In the genomic region with DNA sequence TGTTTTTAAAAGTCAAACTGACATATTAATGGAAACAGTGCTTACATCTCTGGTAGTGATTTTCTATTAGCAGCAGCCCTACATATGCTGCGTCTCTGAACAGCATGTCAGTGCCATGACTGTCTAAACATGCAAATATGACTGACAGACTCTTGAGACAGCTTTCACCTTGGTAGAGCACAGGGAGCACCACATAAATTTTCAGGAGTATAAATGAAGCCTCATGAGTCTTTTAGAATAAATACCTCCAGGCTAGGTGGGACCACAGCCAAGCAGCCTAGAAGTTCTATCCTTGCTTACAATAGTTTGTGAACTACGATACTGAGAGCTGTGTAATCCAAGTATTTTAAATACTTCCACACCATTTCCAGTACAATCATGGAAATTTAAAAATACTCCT, we compare ENCODE assay signal across 20 cellular contexts.
DNase-seq lines count a peak whose midpoint lies in the region; ATAC-seq and TF ChIP-seq lines count a peak whose summit lies in the region.
"Had no signal": no experiment of that assay in that cellular context is flagged by ENCODE, and none has a peak within 500 bp of the region (broad histone marks: within the 10 kb centered on the region; RNA-seq: fewer than 3 reads in every experiment).

No MANE protein-coding gene starts in this region.

- no peak overlapping the region for H4K91ac ChIP-seq in IMR-90 (ENCODE audit: insufficient read depth, low read depth, low read length)

- H4K5ac ChIP-seq in IMR-90 (ENCODE audit: low read depth, low read length), result no peak overlapping the region

- H3K36me3 ChIP-seq in IMR-90 (ENCODE audit: control insufficient read depth, insufficient read depth, low read length) (no peaks in the 10 kb centered on the region), neural cell (ENCODE audit: insufficient read depth, low read length) (no peaks in the 10 kb centered on the region), MM.1S (replicated peaks; ENCODE audit: insufficient read depth, low read length) (no peaks in the 10 kb centered on the region), Karpas-422 (ENCODE audit: insufficient read depth, low read length) (no peaks in the 10 kb centered on the region)
- H3K36me3 ChIP-seq: BLaER1 treated with 17β-estradiol and CSF1 and Interleukin-3, amounts not matched to agents 10 nM and 100 nM had no signal

- H3K4me3 ChIP-seq in IMR-90 (ENCODE audit: insufficient read depth, low read depth, low read length), result no peak overlapping the region
- no peak overlapping the region for H3K4me3 ChIP-seq in epithelial cell of esophagus (ENCODE audit: low read length)
- H3K4me3 ChIP-seq in neural cell (ENCODE audit: low read length), result no peak overlapping the region
- H3K4me3 ChIP-seq in dorsolateral prefrontal cortex, result no peak overlapping the region
- H3K4me3 ChIP-seq in MM.1S (ENCODE audit: low read length), result no peak overlapping the region
- H3K4me3 ChIP-seq in Karpas-422 (ENCODE audit: low read length), result no peak overlapping the region
- H3K4me3 ChIP-seq: BLaER1 treated with 17β-estradiol and CSF1 and Interleukin-3, amounts not matched to agents 10 nM and 100 nM; GM23338; SK-N-MC had no signal

- H3K23ac ChIP-seq in IMR-90 (ENCODE audit: low read depth, low read length), result no peak overlapping the region

- no peak overlapping the region for H2AK5ac ChIP-seq in IMR-90 (ENCODE audit: low read depth, low read length)

- no peak overlapping the region for H2BK120ac ChIP-seq in IMR-90 (ENCODE audit: low read depth, low read length)

- H4K20me1 ChIP-seq in IMR-90 (ENCODE audit: insufficient read depth, low read length), result no peaks in the 10 kb centered on the region
- H4K20me1 ChIP-seq in neural cell (ENCODE audit: insufficient read depth), result no peaks in the 10 kb centered on the region
- H4K20me1 ChIP-seq in MM.1S (ENCODE audit: insufficient read depth, low read length), result no peaks in the 10 kb centered on the region
- no peaks in the 10 kb centered on the region for H4K20me1 ChIP-seq in Karpas-422 (ENCODE audit: insufficient read depth, low read depth, low read length)
- H4K20me1 ChIP-seq: BLaER1 treated with 17β-estradiol and CSF1 and Interleukin-3, amounts not matched to agents 10 nM and 100 nM had no signal

- POLR2A ChIA-PET in IMR-90 (lab: Charles Lee; ENCODE audit: unreplicated experiment), result no interaction called here

- peak; percentile 33 for TF ChIP-seq EP300 in neural cell (conservative IDR thresholded peaks at IDR 0.05; ENCODE audit: poor library complexity, severe bottlenecking)

- no peak for TF ChIP-seq CTCF in IMR-90 (conservative IDR thresholded peaks at IDR 0.05; ENCODE audit: low read depth, low read length)
- no peak for TF ChIP-seq CTCF in epithelial cell of esophagus (IDR thresholded peaks at IDR 0.05; ENCODE audit: insufficient read depth, low read depth, low read length, missing control alignments)
- TF ChIP-seq CTCF in neural cell (IDR thresholded peaks at IDR 0.05; ENCODE audit: poor library complexity, severe bottlenecking), result no peak
- no peak for TF ChIP-seq CTCF in dorsolateral prefrontal cortex (IDR thresholded peaks at IDR 0.05 in 54 of 56, conservative IDR thresholded peaks at IDR 0.05 in 2 of 56; ENCODE audit: low read depth in 1 of 56, partially characterized antibody in 56 of 56)
- TF ChIP-seq CTCF in MM.1S (IDR thresholded peaks at IDR 0.05; ENCODE audit: low read length), result no peak

- no peak overlapping the region for H2BK5ac ChIP-seq in IMR-90 (ENCODE audit: low read depth, low read length, poor library complexity, severe bottlenecking)

- DNase-seq in IMR-90 (peak; percentile 19), NCI-H526 treated with DMSO at 0.1 percent for 48 hours (lab: John Stamatoyannopoulos, UW) (peak; percentile 36), epithelial cell of esophagus (ENCODE audit: low read depth) (peak; percentile 75), dorsolateral prefrontal cortex (no peak), MM.1S (no peak), Karpas-422 (no peak)
- DNase-seq: Calu3; CD8-positive, alpha-beta T cell; HCEC 1CT; KBM-7; NCI-H1092; NCI-H1436 treated with DMSO at 0.1 percent for 48 hours; NCI-H2081 treated with DMSO at 0.1 percent for 48 hours; NCI-H2227 treated with DMSO at 0.1 percent for 48 hours; NK-92 treated with Interleukin-12 subunit alpha and Interleukin-12 subunit beta, amount 100 ng/mL, for 24 hours; SHP77 had no signal

- H3K9ac ChIP-seq in IMR-90 (ENCODE audit: low read depth, low read length), result no peak overlapping the region
- no peak overlapping the region for H3K9ac ChIP-seq in neural cell (ENCODE audit: low read length)
- H3K9ac ChIP-seq in MM.1S (ENCODE audit: low read length), result no peak overlapping the region
- no peak overlapping the region for H3K9ac ChIP-seq in Karpas-422 (ENCODE audit: low read length)
- H3K9ac ChIP-seq: BLaER1 treated with 17β-estradiol and CSF1 and Interleukin-3, amounts not matched to agents 10 nM and 100 nM had no signal

- no peak overlapping the region for H3K18ac ChIP-seq in IMR-90 (ENCODE audit: low read depth, low read length)

- no peak for ATAC-seq in IMR-90 (ENCODE audit: low read depth)
- ATAC-seq: CD8-positive, alpha-beta T cell; GM23338 had no signal

- H2BK15ac ChIP-seq in IMR-90 (ENCODE audit: low read depth, low read length), result no peak overlapping the region

- no peak overlapping the region for H2BK20ac ChIP-seq in IMR-90 (ENCODE audit: low read depth, low read length)

- H4K8ac ChIP-seq in IMR-90 (ENCODE audit: low read depth in 2 of 2, low read length in 2 of 2), result no peak overlapping the region

- no peak overlapping the region for H3K4ac ChIP-seq in IMR-90 (ENCODE audit: low read depth, low read length)

- H3K56ac ChIP-seq in IMR-90 (ENCODE audit: extremely low read depth, insufficient read depth, low read length), result no peak overlapping the region

- no peaks in the 10 kb centered on the region for H3K79me2 ChIP-seq in neural cell (replicated peaks; ENCODE audit: insufficient read depth, low read length)
- H3K79me2 ChIP-seq in MM.1S (ENCODE audit: low read length), result no peaks in the 10 kb centered on the region
- H3K79me2 ChIP-seq in Karpas-422 (ENCODE audit: low read length), result no peaks in the 10 kb centered on the region

- no peak overlapping the region for H2AFZ ChIP-seq in IMR-90 (replicated peaks; ENCODE audit: low read length, poor library complexity)
- H2AFZ ChIP-seq in neural cell (ENCODE audit: low read depth, low read length), result no peak overlapping the region
- H2AFZ ChIP-seq in MM.1S (ENCODE audit: low read length), result no peak overlapping the region
- H2AFZ ChIP-seq in Karpas-422 (ENCODE audit: low read length), result no peak overlapping the region
- H2AFZ ChIP-seq: GM23338 had no signal

- no peaks in the 10 kb centered on the region for H3K79me1 ChIP-seq in IMR-90 (ENCODE audit: low read depth in 1 of 2, low read length in 2 of 2)

- H3K4me2 ChIP-seq in IMR-90 (ENCODE audit: low read depth, low read length) (no peak overlapping the region), neural cell (ENCODE audit: low read length) (no peak overlapping the region), MM.1S (ENCODE audit: low read depth, low read length) (no peak overlapping the region), Karpas-422 (ENCODE audit: low read depth, low read length, poor library complexity, severe bottlenecking) (no peak overlapping the region)
- H3K4me2 ChIP-seq: BLaER1 treated with 17β-estradiol and CSF1 and Interleukin-3, amounts not matched to agents 10 nM and 100 nM; GM23338 had no signal

- intact Hi-C loops in IMR-90 (cut with micrococcal nuclease), result no loop called here
- intact Hi-C loops in dorsolateral prefrontal cortex (cut with DNase I), result no loop called here

- H3K4me1 ChIP-seq in IMR-90 (ENCODE audit: control insufficient read depth, insufficient read depth, low read length) (no peaks in the 10 kb centered on the region), MM.1S (ENCODE audit: low read length) (no peaks in the 10 kb centered on the region), Karpas-422 (ENCODE audit: low read length) (no peaks in the 10 kb centered on the region)

- dilution Hi-C loops in IMR-90 (cut with HindIII; ENCODE audit: low sequenced_read_pairs, unreplicated experiment), result no loop called here

- no peaks in the 10 kb centered on the region for H3K27me3 ChIP-seq in IMR-90 (ENCODE audit: control insufficient read depth, insufficient read depth, low read length)
- no peaks in the 10 kb centered on the region for H3K27me3 ChIP-seq in neural cell (ENCODE audit: insufficient read depth, low read depth, low read length)
- no peaks in the 10 kb centered on the region for H3K27me3 ChIP-seq in dorsolateral prefrontal cortex
- H3K27me3 ChIP-seq in MM.1S (replicated peaks; ENCODE audit: insufficient read depth, low read length), result no peaks in the 10 kb centered on the region
- H3K27me3 ChIP-seq in Karpas-422 (ENCODE audit: low read length), result peaks cover 2% of the 10 kb centered on the region; the same call in 1 of the 2 replicates
- H3K27me3 ChIP-seq: BLaER1 treated with 17β-estradiol and CSF1 and Interleukin-3, amounts not matched to agents 10 nM and 100 nM had no signal

- no peaks in the 10 kb centered on the region for H3F3A ChIP-seq in neural cell (ENCODE audit: insufficient read depth, low read length, poor library complexity, severe bottlenecking)
- H3F3A ChIP-seq in MM.1S (ENCODE audit: insufficient read depth, low read length), result no peaks in the 10 kb centered on the region

- no peak overlapping the region for H3K14ac ChIP-seq in IMR-90 (replicated peaks; ENCODE audit: low read depth, low read length)

- no CpG with 5 or more reads among the region's 2 CpGs for WGBS in IMR-90 (ENCODE audit: extremely low coverage in 2 of 2, insufficient read length in 1 of 2), 2 experiments

- no peaks in the 10 kb centered on the region for H3K9me1 ChIP-seq in IMR-90 (ENCODE audit: insufficient read depth, low read length)

- CTCF ChIA-PET in IMR-90 (lab: Yijun Ruan, JAX), result no interaction called here

- no peaks in the 10 kb centered on the region for H3K9me3 ChIP-seq in IMR-90 (ENCODE audit: control insufficient read depth, insufficient read depth, low read length)
- no peaks in the 10 kb centered on the region for H3K9me3 ChIP-seq in neural cell (ENCODE audit: low read length)
- no peaks in the 10 kb centered on the region for H3K9me3 ChIP-seq in MM.1S (replicated peaks; ENCODE audit: insufficient read depth, low read length)
- no peaks in the 10 kb centered on the region for H3K9me3 ChIP-seq in Karpas-422 (ENCODE audit: low read length)
- H3K9me3 ChIP-seq: BLaER1 treated with 17β-estradiol and CSF1 and Interleukin-3, amounts not matched to agents 10 nM and 100 nM had no signal

- H3K27ac ChIP-seq in IMR-90 (ENCODE audit: insufficient read depth, low read length) (no peak overlapping the region), neural cell (ENCODE audit: low read length) (no peak overlapping the region), dorsolateral prefrontal cortex (no peak overlapping the region), MM.1S (ENCODE audit: low read length) (no peak overlapping the region), Karpas-422 (ENCODE audit: low read length) (no peak overlapping the region)
- H3K27ac ChIP-seq: BLaER1 treated with 17β-estradiol and CSF1 and Interleukin-3, amounts not matched to agents 10 nM and 100 nM; SK-N-MC had no signal

- BruUV-seq in IMR-90 (replicated peaks; lab: Mats Ljungman, UMichigan), result no TSS peak

- no peak for TF ChIP-seq POLR2A in IMR-90 (IDR thresholded peaks at IDR 0.05; ENCODE audit: low read depth, low read length)

- in situ Hi-C loops in IMR-90 (cut with MboI; ENCODE audit: low sequenced_read_pairs), result no loop called here

- TF ChIP-seq RAD21 in IMR-90 (IDR thresholded peaks at IDR 0.05; ENCODE audit: low read length) (no peak), neural cell (conservative IDR thresholded peaks at IDR 0.05) (no peak)

- H2AK9ac ChIP-seq in IMR-90 (replicated peaks; ENCODE audit: low read depth, low read length, poor library complexity), result no peak overlapping the region

- H3K9me2 ChIP-seq in neural cell (ENCODE audit: insufficient read depth, low read length) (no peaks in the 10 kb centered on the region), MM.1S (replicated peaks; ENCODE audit: insufficient read depth, low read length) (no peaks in the 10 kb centered on the region), Karpas-422 (replicated peaks; ENCODE audit: insufficient read depth, low read length) (no peaks in the 10 kb centered on the region)

Comparison
In these comparisons a context has a peak if more than half of its experiments do, and no peak if none do; other contexts are left out.
1. DNase-seq: peak in IMR-90 (single experiment), NCI-H526 treated with DMSO at 0.1 percent for 48 hours (single experiment) and epithelial cell of esophagus (single experiment); none in dorsolateral prefrontal cortex (0 of 10), MM.1S (single experiment) and Karpas-422 (single experiment).